Comparison of ENCODE assay signal across 1 cellular context in the genomic region with DNA sequence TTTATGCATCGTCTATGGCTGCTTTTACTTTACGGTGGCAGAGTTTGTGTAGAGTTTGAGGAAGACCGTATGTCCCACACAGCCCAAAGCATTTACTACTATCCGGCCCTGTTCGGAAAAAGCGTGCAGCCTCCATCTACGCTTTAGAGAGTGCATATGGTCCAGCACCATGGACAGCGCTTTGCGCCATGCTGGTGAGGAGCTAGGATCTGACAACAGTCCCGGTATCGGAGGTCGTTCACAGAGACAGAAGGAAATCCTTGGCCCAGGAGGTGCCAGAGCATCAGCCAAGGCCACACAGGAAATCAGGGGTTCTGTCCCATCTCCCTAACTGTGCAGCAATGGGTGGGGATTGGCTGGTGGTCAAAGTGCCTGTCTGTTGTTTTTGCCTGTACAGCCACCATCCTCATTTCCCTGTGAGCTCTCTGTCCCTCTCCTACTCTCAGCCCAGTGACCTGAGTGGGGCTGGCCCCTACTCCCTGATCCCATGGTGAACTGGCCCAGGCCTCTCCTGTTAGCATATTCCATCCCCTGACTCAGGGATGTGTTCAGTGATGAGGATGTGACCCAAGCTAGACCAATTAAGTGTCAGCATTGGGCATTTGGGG.
TF ChIP-seq lines count a peak whose summit lies in the region.

No MANE protein-coding gene starts in this region.

TF ChIP-seq in HCT116, 20 proteins besides CTCF, POLR2A, EP300 and RAD21:
- TF ChIP-seq, protein P1, sequence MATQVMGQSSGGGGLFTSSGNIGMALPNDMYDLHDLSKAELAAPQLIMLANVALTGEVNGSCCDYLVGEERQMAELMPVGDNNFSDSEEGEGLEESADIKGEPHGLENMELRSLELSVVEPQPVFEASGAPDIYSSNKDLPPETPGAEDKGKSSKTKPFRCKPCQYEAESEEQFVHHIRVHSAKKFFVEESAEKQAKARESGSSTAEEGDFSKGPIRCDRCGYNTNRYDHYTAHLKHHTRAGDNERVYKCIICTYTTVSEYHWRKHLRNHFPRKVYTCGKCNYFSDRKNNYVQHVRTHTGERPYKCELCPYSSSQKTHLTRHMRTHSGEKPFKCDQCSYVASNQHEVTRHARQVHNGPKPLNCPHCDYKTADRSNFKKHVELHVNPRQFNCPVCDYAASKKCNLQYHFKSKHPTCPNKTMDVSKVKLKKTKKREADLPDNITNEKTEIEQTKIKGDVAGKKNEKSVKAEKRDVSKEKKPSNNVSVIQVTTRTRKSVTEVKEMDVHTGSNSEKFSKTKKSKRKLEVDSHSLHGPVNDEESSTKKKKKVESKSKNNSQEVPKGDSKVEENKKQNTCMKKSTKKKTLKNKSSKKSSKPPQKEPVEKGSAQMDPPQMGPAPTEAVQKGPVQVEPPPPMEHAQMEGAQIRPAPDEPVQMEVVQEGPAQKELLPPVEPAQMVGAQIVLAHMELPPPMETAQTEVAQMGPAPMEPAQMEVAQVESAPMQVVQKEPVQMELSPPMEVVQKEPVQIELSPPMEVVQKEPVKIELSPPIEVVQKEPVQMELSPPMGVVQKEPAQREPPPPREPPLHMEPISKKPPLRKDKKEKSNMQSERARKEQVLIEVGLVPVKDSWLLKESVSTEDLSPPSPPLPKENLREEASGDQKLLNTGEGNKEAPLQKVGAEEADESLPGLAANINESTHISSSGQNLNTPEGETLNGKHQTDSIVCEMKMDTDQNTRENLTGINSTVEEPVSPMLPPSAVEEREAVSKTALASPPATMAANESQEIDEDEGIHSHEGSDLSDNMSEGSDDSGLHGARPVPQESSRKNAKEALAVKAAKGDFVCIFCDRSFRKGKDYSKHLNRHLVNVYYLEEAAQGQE (IDR thresholded peaks at IDR 0.05; ENCODE audit: low read depth): peak; percentile 99
- TF ChIP-seq, protein P2, sequence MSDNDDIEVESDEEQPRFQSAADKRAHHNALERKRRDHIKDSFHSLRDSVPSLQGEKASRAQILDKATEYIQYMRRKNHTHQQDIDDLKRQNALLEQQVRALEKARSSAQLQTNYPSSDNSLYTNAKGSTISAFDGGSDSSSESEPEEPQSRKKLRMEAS (IDR thresholded peaks at IDR 0.05): peak; percentile 17; the same call in 1 of the 2 replicates
- TF ChIP-seq EGR1 (IDR thresholded peaks at IDR 0.05; ENCODE audit: low read depth): no peak
